In the genomic region with DNA sequence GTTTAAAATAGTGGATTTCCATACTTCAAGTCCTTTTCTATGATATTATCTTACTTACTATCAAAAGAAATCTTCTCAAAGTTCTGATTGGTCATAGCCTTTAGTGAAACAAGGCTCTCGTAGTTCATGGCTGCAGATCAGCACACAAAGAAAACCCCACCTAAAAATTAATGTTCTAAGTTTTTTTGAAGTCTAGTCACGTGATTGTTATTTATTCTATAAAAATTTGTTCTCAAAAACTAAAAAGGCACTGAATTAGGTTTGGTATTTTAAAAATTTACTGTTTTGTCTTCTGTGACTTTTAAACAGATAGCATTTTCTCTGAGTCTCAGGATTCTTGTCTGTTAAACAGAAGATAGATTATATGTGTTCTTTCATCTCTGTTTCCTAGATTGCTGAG, we compare ENCODE assay signal across 33 cellular contexts.
"Had no signal": no experiment of that assay in that cellular context is flagged by ENCODE, and none has a peak within 500 bp of the region (broad histone marks: within the 10 kb centered on the region; RNA-seq: fewer than 3 reads in every experiment).

No MANE protein-coding gene starts in this region.

- H3K36me3 ChIP-seq: adrenal gland, brain microvascular endothelial cell, breast epithelium had no signal

- FAIRE-seq: astrocyte, TTC549 had no signal

- H3K4me3 ChIP-seq: adrenal gland, body of pancreas, breast epithelium had no signal

- H3K4me1 ChIP-seq: adrenal gland, breast epithelium had no signal

- H3K27me3 ChIP-seq: adrenal gland, body of pancreas, brain microvascular endothelial cell, breast epithelium had no signal

- ATAC-seq: activated CD8-positive, alpha-beta T cell treated with anti-CD3 and anti-CD28 coated beads for 36 hours; activated naive CD4-positive, alpha-beta T cell treated with anti-CD3 and anti-CD28 coated beads, Interleukin-2, amount 50 U/mL, for 72 hours; activated T-cell treated with anti-CD3 and anti-CD28 coated beads, Interleukin-2, amount 50 U/mL, for 4 hours; activated T-cell treated with anti-CD3 and anti-CD28 coated beads, Interleukin-2, amount 50 U/mL, for 72 hours; activated T-helper 17 cell treated with anti-CD3 and anti-CD28 coated beads, Interleukin-2, amount 50 U/mL, for 72 hours; body of pancreas had no signal

- H3K9me3 ChIP-seq: adrenal gland, body of pancreas, breast epithelium had no signal

- H3K27ac ChIP-seq: adrenal gland, body of pancreas, brain microvascular endothelial cell, breast epithelium, VCaP had no signal

- DNase-seq: activated B cell treated with CpG ODN at 0.5 μM for 24 hours; activated CD4-positive, alpha-beta memory T cell treated with anti-CD3 and anti-CD28 coated beads for 36 hours; activated CD4-positive, alpha-beta T cell treated with anti-CD3 and anti-CD28 coated beads for 4 hours; activated CD4-positive, alpha-beta T cell treated with anti-CD3 and anti-CD28 coated beads, Interleukin-2, amount 10 ng/mL, durations not matched to agents 24 days and 14 days; activated CD4-positive, alpha-beta T cell treated with anti-CD3 and anti-CD28 coated beads, Interleukin-2, amount 50 U/mL, for 1 hour; activated CD4-positive, alpha-beta T cell treated with anti-CD3 and anti-CD28 coated beads, Interleukin-2, amount 50 U/mL, for 4 hours; activated CD4-positive, CD25-positive, alpha-beta regulatory T cell treated with anti-CD3 and anti-CD28 coated beads, Interleukin-2, amount 50 U/mL, for 72 hours; activated CD8-positive, alpha-beta memory T cell treated with anti-CD3 and anti-CD28 coated beads, Interleukin-2, amount 50 U/mL, for 4 hours; activated CD8-positive, alpha-beta T cell treated with anti-CD3 and anti-CD28 coated beads for 36 hours; activated effector memory CD4-positive, alpha-beta T cell treated with anti-CD3 and anti-CD28 coated beads, Interleukin-2, amount 50 U/mL, for 16 hours; activated gamma-delta T cell treated with Interleukin-2 at 50 U/mL for 16 hours; activated naive CD4-positive, alpha-beta T cell; activated naive CD4-positive, alpha-beta T cell treated with anti-CD3 and anti-CD28 coated beads for 36 hours; activated naive CD4-positive, alpha-beta T cell treated with anti-CD3 and anti-CD28 coated beads, Interleukin-2, amount 50 U/mL, for 16 hours; activated naive CD8-positive, alpha-beta T cell treated with anti-CD3 and anti-CD28 coated beads for 36 hours; activated T-cell treated with anti-CD3 and anti-CD28 coated beads for 4 hours; activated T-cell treated with anti-CD3 and anti-CD28 coated beads, Interleukin-2, amount 50 U/mL, for 1 hour; activated T-cell treated with anti-CD3 and anti-CD28 coated beads, Interleukin-2, amount 50 U/mL, for 4 hours; activated T-cell treated with anti-CD3 and anti-CD28 coated beads, Interleukin-2, amount 50 U/mL, for 72 hours; adrenal gland; amniotic stem cell; aorta; body of pancreas; brain microvascular endothelial cell; central memory CD4-positive, alpha-beta T cell; T-helper 2 cell; T-helper 9 cell had no signal
